2 cellular contexts compared by ENCODE assay signal in genomic region chr15:96350884-96351639, GRCh38.
A peak's percentile ranks its signal among the peaks of the same experiment; 100 is the strongest.
TF ChIP-seq lines count a peak whose summit lies in the region.

No MANE protein-coding gene starts in this region.

TF ChIP-seq in WTC11, 78 proteins besides CTCF, POLR2A, EP300 and RAD21:
- TF ChIP-seq ERG (CRISPR knock-in tag; IDR thresholded peaks at IDR 0.05) (no peak), FOXK1 (CRISPR knock-in tag; IDR thresholded peaks at IDR 0.05) (no peak), MLX (CRISPR knock-in tag; IDR thresholded peaks at IDR 0.05) (no peak), FOXJ3 (CRISPR knock-in tag; IDR thresholded peaks at IDR 0.05; ENCODE audit: borderline replicate concordance) (no peak), ZMAT4 (CRISPR knock-in tag; IDR thresholded peaks at IDR 0.05) (no peak), ZNF671 (CRISPR knock-in tag; IDR thresholded peaks at IDR 0.05) (no peak), USF2 (CRISPR knock-in tag; IDR thresholded peaks at IDR 0.05) (no peak), SMAD4 (CRISPR knock-in tag; IDR thresholded peaks at IDR 0.05) (no peak), OVOL2 (CRISPR knock-in tag; IDR thresholded peaks at IDR 0.05; ENCODE audit: borderline replicate concordance) (no peak), ZNF219 (CRISPR knock-in tag; IDR thresholded peaks at IDR 0.05; ENCODE audit: borderline replicate concordance) (no peak), MAX (CRISPR knock-in tag; IDR thresholded peaks at IDR 0.05) (no peak), ZNF263 (CRISPR knock-in tag; IDR thresholded peaks at IDR 0.05; ENCODE audit: low read depth) (no peak), NR3C1 (CRISPR knock-in tag; conservative IDR thresholded peaks at IDR 0.05; ENCODE audit: low read depth) (no peak), ARID4B (CRISPR knock-in tag; IDR thresholded peaks at IDR 0.05; ENCODE audit: borderline replicate concordance) (no peak), HMGA2 (CRISPR knock-in tag; IDR thresholded peaks at IDR 0.05) (no peak), ZNF317 (CRISPR knock-in tag; IDR thresholded peaks at IDR 0.05; ENCODE audit: borderline replicate concordance, low read depth) (no peak), TCF7 (CRISPR knock-in tag; IDR thresholded peaks at IDR 0.05; ENCODE audit: low read depth) (no peak), ZNF423 (CRISPR knock-in tag; IDR thresholded peaks at IDR 0.05) (no peak)

TF ChIP-seq in H1, 55 proteins besides CTCF, POLR2A, EP300 and RAD21:
- TF ChIP-seq EZH2 (IDR thresholded peaks at IDR 0.05; ENCODE audit: low read depth, low read length, severe bottlenecking) = no peak
- peak; percentile 85 for TF ChIP-seq RNF2 (IDR thresholded peaks at IDR 0.05; ENCODE audit: borderline replicate concordance, low read depth, low read length, missing control alignments, poor library complexity, severe bottlenecking)
- no peak for TF ChIP-seq GABPA (IDR thresholded peaks at IDR 0.05; ENCODE audit: borderline replicate concordance, insufficient read depth, low read length)
